Comparison of ENCODE assay signal across 8 cellular contexts in genomic region chr14:95515080-95515489, GRCh38. TPM values are rescaled to one million over a fixed set of nuclear protein-coding genes. Genes with fewer than 3 reads are reported as not detected.
A peak's percentile ranks its signal among the peaks of the same experiment; 100 is the strongest.
DNase-seq lines count a peak whose midpoint lies in the region; ATAC-seq, FAIRE-seq and TF ChIP-seq lines count a peak whose summit lies in the region.

No MANE protein-coding gene starts in this region.

- TF ChIP-seq POLR2A in endothelial cell of umbilical vein (IDR thresholded peaks at IDR 0.05; ENCODE audit: low read depth, low read length) = no peak

- H3K4me2 ChIP-seq in endothelial cell of umbilical vein (ENCODE audit: insufficient read depth, low read length) = peak overlapping the region; percentile 64

- DNase-seq in activated CD4-positive, alpha-beta T cell treated with anti-CD3 and anti-CD28 coated beads for 48 hours = peak; percentile 28
- no peak for DNase-seq in activated CD4-positive, alpha-beta T cell treated with anti-CD3 and anti-CD28 coated beads for 4 hours
- DNase-seq in RWPE2 (ENCODE audit: low spot score) (no peak), endothelial cell of umbilical vein (ENCODE audit: low read depth, low spot score) (peak; percentile 84), A172 (ENCODE audit: low spot score) (no peak), SKM-1 (lab: John Stamatoyannopoulos, UW; ENCODE audit: unreplicated experiment) (no peak)
- DNase-seq in naive thymus-derived CD8-positive, alpha-beta T cell = no peak
- no peak for DNase-seq in stimulated activated CD4-positive, alpha-beta T cell treated with anti-CD3 and anti-CD28 coated beads, Interleukin-12 subunit alpha, Interleukin-12 subunit beta, amount 100 ng/mL, for 4 hours

- no peak overlapping the region for H3K9ac ChIP-seq in endothelial cell of umbilical vein (replicated peaks; ENCODE audit: extremely low read depth, insufficient read depth, low read length)

- no peaks in the 10 kb centered on the region for H4K20me1 ChIP-seq in endothelial cell of umbilical vein (replicated peaks; ENCODE audit: control insufficient read depth, extremely low read depth, insufficient read depth, low read length)

- H3K79me2 ChIP-seq in endothelial cell of umbilical vein (ENCODE audit: control insufficient read depth, insufficient read depth, low read length) = no peaks in the 10 kb centered on the region

- H3K27me3 Mint-ChIP-seq in naive thymus-derived CD8-positive, alpha-beta T cell = no peaks in the 10 kb centered on the region

- H3K9me3 Mint-ChIP-seq in naive thymus-derived CD8-positive, alpha-beta T cell = no peaks in the 10 kb centered on the region

- H3K36me3 ChIP-seq in RWPE2 (ENCODE audit: low read depth) (peaks cover 7% of the 10 kb centered on the region; the same call in 1 of the 2 replicates), endothelial cell of umbilical vein (ENCODE audit: control insufficient read depth in 2 of 2, extremely low read depth in 1 of 2, insufficient read depth in 2 of 2, low read length in 2 of 2) (no peaks in the 10 kb centered on the region)

- peak; percentile 34 for ATAC-seq in RWPE2 (ENCODE audit: low read depth)
- ATAC-seq in naive thymus-derived CD8-positive, alpha-beta T cell = peak in 1 of 2 donors; percentile 4

- no peak overlapping the region for H2AFZ ChIP-seq in endothelial cell of umbilical vein (ENCODE audit: low read depth, low read length)

- peak overlapping the region; percentile 69 for H3K27ac ChIP-seq in RWPE2 (ENCODE audit: poor library complexity, severe bottlenecking)
- H3K27ac ChIP-seq in endothelial cell of umbilical vein (ENCODE audit: insufficient read depth, low read depth, low read length) = no peak overlapping the region

- H3K4me1 Mint-ChIP-seq in naive thymus-derived CD8-positive, alpha-beta T cell = peaks cover 44 to 77% (median 75%) of the 10 kb centered on the region in 4 donors

- TF ChIP-seq CTCF in RWPE2 (IDR thresholded peaks at IDR 0.05; ENCODE audit: poor library complexity, severe bottlenecking) (no peak), endothelial cell of umbilical vein (IDR thresholded peaks at IDR 0.05; ENCODE audit: extremely low read depth in 1 of 2, insufficient read depth in 1 of 2, low read depth in 1 of 2, low read length in 2 of 2) (no peak)

- H3K4me1 ChIP-seq in RWPE2 (ENCODE audit: insufficient read depth, poor library complexity, severe bottlenecking) = peaks cover 43% of the 10 kb centered on the region
- peaks cover 50% of the 10 kb centered on the region for H3K4me1 ChIP-seq in endothelial cell of umbilical vein (ENCODE audit: control insufficient read depth, extremely low read depth, insufficient read depth, low read length)

- POLR2A ChIA-PET in endothelial cell of umbilical vein (lab: Charles Lee) = interaction anchor here (1.5 kb wide), 1 partner anchor 9 kb away, joined by 4 read pairs; no protein-coding TSS in a partner anchor
- POLR2A ChIA-PET in naive thymus-derived CD8-positive, alpha-beta T cell (lab: Charles Lee) = interaction anchor here (0.9 to 16.9 kb wide), 7 partner anchors 11 to 72 kb away, joined by 3 to 398 read pairs (median 5); partner anchors contain the start of gene GLRX5

- H3K4me3 Mint-ChIP-seq in naive thymus-derived CD8-positive, alpha-beta T cell = peak overlapping the region; percentile 86 to 95 (median 88)

- dilution Hi-C loops in endothelial cell of umbilical vein (cut with MboI; ENCODE audit: extremely low pct_ligation_motif_present, low sequenced_read_pairs) = no loop called here

- H3K36me3 Mint-ChIP-seq in naive thymus-derived CD8-positive, alpha-beta T cell = peaks cover 0 to 9% (median 0%) of the 10 kb centered on the region in 3 donors

- H3K27ac Mint-ChIP-seq in naive thymus-derived CD8-positive, alpha-beta T cell = peak overlapping the region; percentile 80 to 92 (median 88)

- intact Hi-C loops in endothelial cell of umbilical vein (cut with micrococcal nuclease) = loop anchor here (1.0 to 10.0 kb wide), 4 partner anchors 8 to 360 kb away; partner anchors contain the start of gene DICER1

- H3K9me1 ChIP-seq in endothelial cell of umbilical vein (replicated peaks; ENCODE audit: control insufficient read depth, extremely low read depth, insufficient read depth, low read length) = no peaks in the 10 kb centered on the region

- CTCF ChIA-PET in endothelial cell of umbilical vein (lab: Charles Lee) = interaction anchor here (0.7 to 6.6 kb wide), 10 partner anchors 8 to 88 kb away, joined by 3 to 79 read pairs (median 8); no protein-coding TSS in a partner anchor

- H3K27me3 ChIP-seq in RWPE2 (ENCODE audit: insufficient read depth, poor library complexity, severe bottlenecking) = no peaks in the 10 kb centered on the region
- H3K27me3 ChIP-seq in endothelial cell of umbilical vein (ENCODE audit: control insufficient read depth in 2 of 2, insufficient read depth in 2 of 2, low read length in 2 of 2) = no peaks in the 10 kb centered on the region

- H3K4me3 ChIP-seq in RWPE2 (ENCODE audit: severe bottlenecking) (peak overlapping the region; percentile 52), endothelial cell of umbilical vein (replicated peaks in 1 of 3; ENCODE audit: insufficient read depth in 1 of 3, low read depth in 1 of 3, low read length in 3 of 3) (no peak overlapping the region)

- H3K9me3 ChIP-seq in RWPE2 (ENCODE audit: severe bottlenecking) (no peaks in the 10 kb centered on the region), endothelial cell of umbilical vein (replicated peaks; ENCODE audit: control insufficient read depth, insufficient read depth, low read length) (no peaks in the 10 kb centered on the region)

- peak; percentile 90 for FAIRE-seq in endothelial cell of umbilical vein (lab: Jason Lieb, UNC)

- no TSS peak for BruUV-seq in endothelial cell of umbilical vein (replicated peaks; lab: Mats Ljungman, UMichigan)

TF ChIP-seq in endothelial cell of umbilical vein, 7 proteins besides CTCF, POLR2A, EP300 and RAD21:
- no peak for TF ChIP-seq MYC (IDR thresholded peaks at IDR 0.05; ENCODE audit: low read depth, low read length)
- TF ChIP-seq MAX (IDR thresholded peaks at IDR 0.05; ENCODE audit: insufficient read depth, insufficient read length) = peak; percentile 75
- no peak for TF ChIP-seq POLR2AphosphoS5 (IDR thresholded peaks at IDR 0.05; ENCODE audit: insufficient read depth, low read depth, low read length)
- no peak for TF ChIP-seq FOS (IDR thresholded peaks at IDR 0.05; ENCODE audit: borderline replicate concordance, insufficient read depth, low read length)
- TF ChIP-seq JUN (IDR thresholded peaks at IDR 0.05; ENCODE audit: borderline replicate concordance, insufficient read depth, insufficient read length, low read depth) = no peak
- TF ChIP-seq GATA2 (IDR thresholded peaks at IDR 0.05; ENCODE audit: insufficient read depth, insufficient read length, low read depth, low read length) = no peak

RNA-seq across cellular contexts. Expression of gene SYNE3, which starts 1.4 kb away (rescaled TPM):
- total RNA-seq in endothelial cell of umbilical vein = 18.8 and 19.1 TPM in 2 replicates
- polyA plus RNA-seq in endothelial cell of umbilical vein = 2.6 and 3.0 TPM in 2 replicates
- 2.8 and 3.1 TPM in 2 replicates for polyA plus RNA-seq in endothelial cell of umbilical vein (2011; cell fraction: cytosol; rRNA removed)
- 11.8 and 12.8 TPM in 2 replicates for polyA plus RNA-seq in endothelial cell of umbilical vein (2011; cell fraction: nucleus; rRNA removed)
- 2.7 and 3.3 TPM in 2 replicates for polyA plus RNA-seq in endothelial cell of umbilical vein (2012)
- 8.7 and 9.0 TPM in 2 replicates for polyA minus RNA-seq in endothelial cell of umbilical vein
- 0.20 TPM for polyA minus RNA-seq in endothelial cell of umbilical vein (2011; cell fraction: cytosol; rRNA and poly(A)+ RNA removed)
- polyA minus RNA-seq in endothelial cell of umbilical vein (2011; cell fraction: nucleus; rRNA and poly(A)+ RNA removed) = 11.5 and 12.4 TPM in 2 replicates
- total RNA-seq in naive thymus-derived CD8-positive, alpha-beta T cell = 10 to 100 TPM; 47.1 to 48.2 TPM
- polyA plus RNA-seq in naive thymus-derived CD8-positive, alpha-beta T cell = 1 to 10 TPM; 2.4 to 4.6 (median 4.5) TPM
- 0.14 and 0.91 TPM in 2 replicates for total RNA-seq in A172 (2014; rRNA removed; shearing (Covaris generic))

RNA-seq across cellular contexts. Expression of gene GLRX5, which starts 19.8 kb away (rescaled TPM):
- total RNA-seq in endothelial cell of umbilical vein = 50.9 and 52.0 TPM in 2 replicates
- 27.1 and 42.6 TPM in 2 replicates for polyA plus RNA-seq in endothelial cell of umbilical vein
- 38.9 and 47.8 TPM in 2 replicates for polyA plus RNA-seq in endothelial cell of umbilical vein (2011; cell fraction: cytosol; rRNA removed)
- polyA plus RNA-seq in endothelial cell of umbilical vein (2011; cell fraction: nucleus; rRNA removed) = 13.7 and 18.6 TPM in 2 replicates
- 40.2 and 60.5 TPM in 2 replicates for polyA plus RNA-seq in endothelial cell of umbilical vein (2012)
- polyA minus RNA-seq in endothelial cell of umbilical vein = 12.5 and 16.9 TPM in 2 replicates
- polyA minus RNA-seq in endothelial cell of umbilical vein (2011; cell fraction: cytosol; rRNA and poly(A)+ RNA removed) = 22.4 TPM
- polyA minus RNA-seq in endothelial cell of umbilical vein (2011; cell fraction: nucleus; rRNA and poly(A)+ RNA removed) = 4.7 and 9.0 TPM in 2 replicates
- total RNA-seq in naive thymus-derived CD8-positive, alpha-beta T cell = 10 to 100 TPM; 17.9 to 22.5 TPM
- 10 to 100 TPM; 61.6 to 87.6 (median 67.6) TPM for polyA plus RNA-seq in naive thymus-derived CD8-positive, alpha-beta T cell
- 53.1 and 56.1 TPM in 2 replicates for total RNA-seq in A172 (2014; rRNA removed; shearing (Covaris generic))

Comparison
In these comparisons a context has a peak if more than half of its experiments do, and no peak if none do; other contexts are left out.
1. DNase-seq: peak in activated CD4-positive, alpha-beta T cell treated with anti-CD3 and anti-CD28 coated beads for 48 hours (single experiment) and endothelial cell of umbilical vein (single experiment); none in activated CD4-positive, alpha-beta T cell treated with anti-CD3 and anti-CD28 coated beads for 4 hours (0 of 2), RWPE2 (single experiment), naive thymus-derived CD8-positive, alpha-beta T cell (0 of 10), A172 (single experiment), stimulated activated CD4-positive, alpha-beta T cell treated with anti-CD3 and anti-CD28 coated beads, Interleukin-12 subunit alpha, Interleukin-12 subunit beta, amount 100 ng/mL, for 4 hours (single experiment) and SKM-1 (single experiment).
2. RNA of gene SYNE3, which starts 1.4 kb away (total RNA-seq): 47.1 to 48.2 TPM in naive thymus-derived CD8-positive, alpha-beta T cell and 18.8 to 19.1 TPM in endothelial cell of umbilical vein; 0.14 to 0.91 TPM in A172; every median in the first group is over 10 times any median in the second.